Comparison of ENCODE assay signal across 1 cellular context in genomic region chr10:121500591-121501341, GRCh38.
TF ChIP-seq lines count a peak whose summit lies in the region.

No MANE protein-coding gene starts in this region.

TF ChIP-seq in GM23338, 12 proteins besides CTCF, POLR2A, EP300 and RAD21 (continued from another document):
- TF ChIP-seq, protein P1, sequence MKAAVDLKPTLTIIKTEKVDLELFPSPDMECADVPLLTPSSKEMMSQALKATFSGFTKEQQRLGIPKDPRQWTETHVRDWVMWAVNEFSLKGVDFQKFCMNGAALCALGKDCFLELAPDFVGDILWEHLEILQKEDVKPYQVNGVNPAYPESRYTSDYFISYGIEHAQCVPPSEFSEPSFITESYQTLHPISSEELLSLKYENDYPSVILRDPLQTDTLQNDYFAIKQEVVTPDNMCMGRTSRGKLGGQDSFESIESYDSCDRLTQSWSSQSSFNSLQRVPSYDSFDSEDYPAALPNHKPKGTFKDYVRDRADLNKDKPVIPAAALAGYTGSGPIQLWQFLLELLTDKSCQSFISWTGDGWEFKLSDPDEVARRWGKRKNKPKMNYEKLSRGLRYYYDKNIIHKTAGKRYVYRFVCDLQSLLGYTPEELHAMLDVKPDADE (IDR thresholded peaks at IDR 0.05): no peak
- TF ChIP-seq EZH2phosphoT487 (IDR thresholded peaks at IDR 0.05; ENCODE audit: unreplicated experiment) (no peak), EZH2 (IDR thresholded peaks at IDR 0.05; ENCODE audit: low read depth, unreplicated experiment) (no peak)
- TF ChIP-seq, protein P2, sequence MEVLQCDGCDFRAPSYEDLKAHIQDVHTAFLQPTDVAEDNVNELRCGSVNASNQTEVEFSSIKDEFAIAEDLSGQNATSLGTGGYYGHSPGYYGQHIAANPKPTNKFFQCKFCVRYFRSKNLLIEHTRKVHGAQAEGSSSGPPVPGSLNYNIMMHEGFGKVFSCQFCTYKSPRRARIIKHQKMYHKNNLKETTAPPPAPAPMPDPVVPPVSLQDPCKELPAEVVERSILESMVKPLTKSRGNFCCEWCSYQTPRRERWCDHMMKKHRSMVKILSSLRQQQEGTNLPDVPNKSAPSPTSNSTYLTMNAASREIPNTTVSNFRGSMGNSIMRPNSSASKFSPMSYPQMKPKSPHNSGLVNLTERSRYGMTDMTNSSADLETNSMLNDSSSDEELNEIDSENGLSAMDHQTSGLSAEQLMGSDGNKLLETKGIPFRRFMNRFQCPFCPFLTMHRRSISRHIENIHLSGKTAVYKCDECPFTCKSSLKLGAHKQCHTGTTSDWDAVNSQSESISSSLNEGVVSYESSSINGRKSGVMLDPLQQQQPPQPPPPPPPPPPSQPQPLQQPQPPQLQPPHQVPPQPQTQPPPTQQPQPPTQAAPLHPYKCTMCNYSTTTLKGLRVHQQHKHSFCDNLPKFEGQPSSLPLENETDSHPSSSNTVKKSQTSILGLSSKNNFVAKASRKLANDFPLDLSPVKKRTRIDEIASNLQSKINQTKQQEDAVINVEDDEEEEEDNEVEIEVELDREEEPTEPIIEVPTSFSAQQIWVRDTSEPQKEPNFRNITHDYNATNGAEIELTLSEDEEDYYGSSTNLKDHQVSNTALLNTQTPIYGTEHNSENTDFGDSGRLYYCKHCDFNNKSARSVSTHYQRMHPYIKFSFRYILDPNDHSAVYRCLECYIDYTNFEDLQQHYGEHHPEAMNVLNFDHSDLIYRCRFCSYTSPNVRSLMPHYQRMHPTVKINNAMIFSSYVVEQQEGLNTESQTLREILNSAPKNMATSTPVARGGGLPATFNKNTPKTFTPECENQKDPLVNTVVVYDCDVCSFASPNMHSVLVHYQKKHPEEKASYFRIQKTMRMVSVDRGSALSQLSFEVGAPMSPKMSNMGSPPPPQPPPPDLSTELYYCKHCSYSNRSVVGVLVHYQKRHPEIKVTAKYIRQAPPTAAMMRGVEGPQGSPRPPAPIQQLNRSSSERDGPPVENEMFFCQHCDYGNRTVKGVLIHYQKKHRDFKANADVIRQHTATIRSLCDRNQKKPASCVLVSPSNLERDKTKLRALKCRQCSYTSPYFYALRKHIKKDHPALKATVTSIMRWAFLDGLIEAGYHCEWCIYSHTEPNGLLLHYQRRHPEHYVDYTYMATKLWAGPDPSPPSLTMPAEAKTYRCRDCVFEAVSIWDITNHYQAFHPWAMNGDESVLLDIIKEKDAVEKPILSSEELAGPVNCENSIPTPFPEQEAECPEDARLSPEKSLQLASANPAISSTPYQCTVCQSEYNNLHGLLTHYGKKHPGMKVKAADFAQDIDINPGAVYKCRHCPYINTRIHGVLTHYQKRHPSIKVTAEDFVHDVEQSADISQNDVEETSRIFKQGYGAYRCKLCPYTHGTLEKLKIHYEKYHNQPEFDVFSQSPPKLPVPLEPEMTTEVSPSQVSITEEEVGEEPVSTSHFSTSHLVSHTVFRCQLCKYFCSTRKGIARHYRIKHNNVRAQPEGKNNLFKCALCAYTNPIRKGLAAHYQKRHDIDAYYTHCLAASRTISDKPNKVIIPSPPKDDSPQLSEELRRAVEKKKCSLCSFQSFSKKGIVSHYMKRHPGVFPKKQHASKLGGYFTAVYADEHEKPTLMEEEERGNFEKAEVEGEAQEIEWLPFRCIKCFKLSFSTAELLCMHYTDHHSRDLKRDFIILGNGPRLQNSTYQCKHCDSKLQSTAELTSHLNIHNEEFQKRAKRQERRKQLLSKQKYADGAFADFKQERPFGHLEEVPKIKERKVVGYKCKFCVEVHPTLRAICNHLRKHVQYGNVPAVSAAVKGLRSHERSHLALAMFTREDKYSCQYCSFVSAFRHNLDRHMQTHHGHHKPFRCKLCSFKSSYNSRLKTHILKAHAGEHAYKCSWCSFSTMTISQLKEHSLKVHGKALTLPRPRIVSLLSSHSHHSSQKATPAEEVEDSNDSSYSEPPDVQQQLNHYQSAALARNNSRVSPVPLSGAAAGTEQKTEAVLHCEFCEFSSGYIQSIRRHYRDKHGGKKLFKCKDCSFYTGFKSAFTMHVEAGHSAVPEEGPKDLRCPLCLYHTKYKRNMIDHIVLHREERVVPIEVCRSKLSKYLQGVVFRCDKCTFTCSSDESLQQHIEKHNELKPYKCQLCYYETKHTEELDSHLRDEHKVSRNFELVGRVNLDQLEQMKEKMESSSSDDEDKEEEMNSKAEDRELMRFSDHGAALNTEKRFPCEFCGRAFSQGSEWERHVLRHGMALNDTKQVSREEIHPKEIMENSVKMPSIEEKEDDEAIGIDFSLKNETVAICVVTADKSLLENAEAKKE (CRISPR knock-in tag; IDR thresholded peaks at IDR 0.05): no peak
